ENCODE assay signal across 1 cellular context in genomic region chr12:1791104-1791927, GRCh38.
TF ChIP-seq lines count a peak whose summit lies in the region.

No MANE protein-coding gene starts in this region.

TF ChIP-seq in K562, 482 proteins besides CTCF, POLR2A, EP300 and RAD21 (continued from another document):
- TF ChIP-seq, protein P1, sequence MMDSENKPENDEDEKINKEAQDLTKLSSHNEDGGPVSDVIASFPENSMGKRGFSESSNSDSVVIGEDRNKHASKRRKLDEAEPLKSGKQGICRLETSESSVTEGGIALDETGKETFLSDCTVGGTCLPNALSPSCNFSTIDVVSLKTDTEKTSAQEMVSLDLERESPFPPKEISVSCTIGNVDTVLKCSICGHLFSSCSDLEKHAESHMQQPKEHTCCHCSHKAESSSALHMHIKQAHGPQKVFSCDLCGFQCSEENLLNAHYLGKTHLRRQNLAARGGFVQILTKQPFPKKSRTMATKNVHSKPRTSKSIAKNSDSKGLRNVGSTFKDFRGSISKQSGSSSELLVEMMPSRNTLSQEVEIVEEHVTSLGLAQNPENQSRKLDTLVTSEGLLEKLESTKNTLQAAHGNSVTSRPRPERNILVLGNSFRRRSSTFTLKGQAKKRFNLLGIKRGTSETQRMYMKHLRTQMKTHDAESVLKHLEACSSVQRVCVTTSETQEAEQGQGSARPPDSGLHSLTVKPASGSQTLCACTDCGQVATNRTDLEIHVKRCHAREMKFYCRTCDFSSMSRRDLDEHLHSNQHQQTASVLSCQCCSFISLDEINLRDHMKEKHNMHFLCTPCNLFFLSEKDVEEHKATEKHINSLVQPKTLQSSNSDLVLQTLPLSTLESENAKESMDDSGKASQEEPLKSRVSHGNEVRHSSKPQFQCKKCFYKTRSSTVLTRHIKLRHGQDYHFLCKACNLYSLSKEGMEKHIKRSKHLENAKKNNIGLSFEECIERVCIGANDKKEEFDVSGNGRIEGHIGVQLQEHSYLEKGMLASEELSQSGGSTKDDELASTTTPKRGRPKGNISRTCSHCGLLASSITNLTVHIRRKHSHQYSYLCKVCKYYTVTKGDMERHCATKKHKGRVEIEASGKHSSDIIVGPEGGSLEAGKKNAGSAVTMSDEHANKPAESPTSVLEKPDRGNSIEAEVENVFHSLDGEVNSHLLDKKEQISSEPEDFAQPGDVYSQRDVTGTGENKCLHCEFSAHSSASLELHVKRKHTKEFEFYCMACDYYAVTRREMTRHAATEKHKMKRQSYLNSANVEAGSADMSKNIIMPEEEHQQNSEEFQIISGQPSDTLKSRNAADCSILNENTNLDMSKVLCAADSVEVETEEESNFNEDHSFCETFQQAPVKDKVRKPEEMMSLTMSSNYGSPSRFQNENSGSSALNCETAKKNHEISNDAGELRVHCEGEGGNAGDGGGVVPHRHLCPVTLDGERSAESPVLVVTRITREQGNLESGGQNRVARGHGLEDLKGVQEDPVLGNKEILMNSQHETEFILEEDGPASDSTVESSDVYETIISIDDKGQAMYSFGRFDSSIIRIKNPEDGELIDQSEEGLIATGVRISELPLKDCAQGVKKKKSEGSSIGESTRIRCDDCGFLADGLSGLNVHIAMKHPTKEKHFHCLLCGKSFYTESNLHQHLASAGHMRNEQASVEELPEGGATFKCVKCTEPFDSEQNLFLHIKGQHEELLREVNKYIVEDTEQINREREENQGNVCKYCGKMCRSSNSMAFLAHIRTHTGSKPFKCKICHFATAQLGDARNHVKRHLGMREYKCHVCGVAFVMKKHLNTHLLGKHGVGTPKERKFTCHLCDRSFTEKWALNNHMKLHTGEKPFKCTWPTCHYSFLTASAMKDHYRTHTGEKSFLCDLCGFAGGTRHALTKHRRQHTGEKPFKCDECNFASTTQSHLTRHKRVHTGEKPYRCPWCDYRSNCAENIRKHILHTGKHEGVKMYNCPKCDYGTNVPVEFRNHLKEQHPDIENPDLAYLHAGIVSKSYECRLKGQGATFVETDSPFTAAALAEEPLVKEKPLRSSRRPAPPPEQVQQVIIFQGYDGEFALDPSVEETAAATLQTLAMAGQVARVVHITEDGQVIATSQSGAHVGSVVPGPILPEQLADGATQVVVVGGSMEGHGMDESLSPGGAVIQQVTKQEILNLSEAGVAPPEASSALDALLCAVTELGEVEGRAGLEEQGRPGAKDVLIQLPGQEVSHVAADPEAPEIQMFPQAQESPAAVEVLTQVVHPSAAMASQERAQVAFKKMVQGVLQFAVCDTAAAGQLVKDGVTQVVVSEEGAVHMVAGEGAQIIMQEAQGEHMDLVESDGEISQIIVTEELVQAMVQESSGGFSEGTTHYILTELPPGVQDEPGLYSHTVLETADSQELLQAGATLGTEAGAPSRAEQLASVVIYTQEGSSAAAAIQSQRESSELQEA (IDR thresholded peaks at IDR 0.05; ENCODE audit: low read depth), result no peak
- TF ChIP-seq BACH1 (tag; IDR thresholded peaks at IDR 0.05) (no peak), PML (IDR thresholded peaks at IDR 0.05; ENCODE audit: low read length) (no peak), GABPB1 (CRISPR knock-in tag; IDR thresholded peaks at IDR 0.05) (no peak), TSHZ1 (CRISPR knock-in tag; IDR thresholded peaks at IDR 0.05) (no peak), ZNF586 (CRISPR knock-in tag; conservative IDR thresholded peaks at IDR 0.05) (no peak), SLC30A9 (CRISPR knock-in tag; IDR thresholded peaks at IDR 0.05) (no peak), MXI1 (IDR thresholded peaks at IDR 0.05; ENCODE audit: low read depth, low read length) (no peak), SIN3A (IDR thresholded peaks at IDR 0.05; ENCODE audit: borderline replicate concordance in 2 of 2, control insufficient read depth in 1 of 2, low read depth in 2 of 2, low read length in 2 of 2) (no peak), POLR2AphosphoS2 (IDR thresholded peaks at IDR 0.05; ENCODE audit: low read length) (peak; percentile 88; the same call in 1 of the 2 replicates), ESRRA (IDR thresholded peaks at IDR 0.05; ENCODE audit: borderline replicate concordance, low read depth) (0 out of 2 replicates have a peak, but pooled peaks have one; percentile 10), MIER1 (IDR thresholded peaks at IDR 0.05; ENCODE audit: low read depth) (no peak), TCF3 (CRISPR knock-in tag; IDR thresholded peaks at IDR 0.05) (no peak), ZBTB8A (IDR thresholded peaks at IDR 0.05; ENCODE audit: partially characterized antibody) (no peak), ZNF830 (CRISPR knock-in tag; IDR thresholded peaks at IDR 0.05) (no peak), NR2C1 (IDR thresholded peaks at IDR 0.05) (no peak), NR2C1 (tag; IDR thresholded peaks at IDR 0.05) (no peak), KHSRP (IDR thresholded peaks at IDR 0.05) (no peak), SRSF7 (optimal IDR thresholded peaks at IDR 0.05; ENCODE audit: low read depth, low read length) (no peak), SMC3 (conservative IDR thresholded peaks at IDR 0.05; ENCODE audit: insufficient read depth, low read depth, low read length) (peak; percentile 84), ZNF668 (CRISPR knock-in tag; IDR thresholded peaks at IDR 0.05) (no peak), STAG1 (CRISPR knock-in tag; IDR thresholded peaks at IDR 0.05; ENCODE audit: borderline replicate concordance) (peak; percentile 73; the same call in 1 of the 2 replicates), RBM34 (IDR thresholded peaks at IDR 0.05; ENCODE audit: borderline replicate concordance, insufficient read depth, low read length) (no peak), ZBTB17 (CRISPR knock-in tag; IDR thresholded peaks at IDR 0.05) (no peak), RBM25 (IDR thresholded peaks at IDR 0.05; ENCODE audit: low read depth, low read length, severe bottlenecking) (no peak), ZNF584 (CRISPR knock-in tag; IDR thresholded peaks at IDR 0.05; ENCODE audit: low read depth) (no peak), CBX3 (IDR thresholded peaks at IDR 0.05; ENCODE audit: borderline replicate concordance in 1 of 2, low read length in 2 of 2) (no peak), MAFF (IDR thresholded peaks at IDR 0.05; ENCODE audit: low read length) (no peak), ZHX1 (conservative IDR thresholded peaks at IDR 0.05; ENCODE audit: low read length) (no peak), ARID2 (IDR thresholded peaks at IDR 0.05) (0 out of 2 replicates have a peak, but pooled peaks have one; percentile 16), RBBP5 (IDR thresholded peaks at IDR 0.05; ENCODE audit: borderline replicate concordance, insufficient read depth, low read length, poor library complexity, severe bottlenecking) (no peak), NR2C2 (CRISPR knock-in tag; IDR thresholded peaks at IDR 0.05) (no peak), NR2C2 (tag; IDR thresholded peaks at IDR 0.05) (no peak), ATF7 (IDR thresholded peaks at IDR 0.05) (no peak)
- TF ChIP-seq, protein P2, sequence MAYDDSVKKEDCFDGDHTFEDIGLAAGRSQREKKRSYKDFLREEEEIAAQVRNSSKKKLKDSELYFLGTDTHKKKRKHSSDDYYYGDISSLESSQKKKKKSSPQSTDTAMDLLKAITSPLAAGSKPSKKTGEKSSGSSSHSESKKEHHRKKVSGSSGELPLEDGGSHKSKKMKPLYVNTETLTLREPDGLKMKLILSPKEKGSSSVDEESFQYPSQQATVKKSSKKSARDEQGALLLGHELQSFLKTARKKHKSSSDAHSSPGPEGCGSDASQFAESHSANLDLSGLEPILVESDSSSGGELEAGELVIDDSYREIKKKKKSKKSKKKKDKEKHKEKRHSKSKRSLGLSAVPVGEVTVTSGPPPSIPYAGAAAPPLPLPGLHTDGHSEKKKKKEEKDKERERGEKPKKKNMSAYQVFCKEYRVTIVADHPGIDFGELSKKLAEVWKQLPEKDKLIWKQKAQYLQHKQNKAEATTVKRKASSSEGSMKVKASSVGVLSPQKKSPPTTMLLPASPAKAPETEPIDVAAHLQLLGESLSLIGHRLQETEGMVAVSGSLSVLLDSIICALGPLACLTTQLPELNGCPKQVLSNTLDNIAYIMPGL (CRISPR knock-in tag; IDR thresholded peaks at IDR 0.05), result no peak
- TF ChIP-seq, protein P3, sequence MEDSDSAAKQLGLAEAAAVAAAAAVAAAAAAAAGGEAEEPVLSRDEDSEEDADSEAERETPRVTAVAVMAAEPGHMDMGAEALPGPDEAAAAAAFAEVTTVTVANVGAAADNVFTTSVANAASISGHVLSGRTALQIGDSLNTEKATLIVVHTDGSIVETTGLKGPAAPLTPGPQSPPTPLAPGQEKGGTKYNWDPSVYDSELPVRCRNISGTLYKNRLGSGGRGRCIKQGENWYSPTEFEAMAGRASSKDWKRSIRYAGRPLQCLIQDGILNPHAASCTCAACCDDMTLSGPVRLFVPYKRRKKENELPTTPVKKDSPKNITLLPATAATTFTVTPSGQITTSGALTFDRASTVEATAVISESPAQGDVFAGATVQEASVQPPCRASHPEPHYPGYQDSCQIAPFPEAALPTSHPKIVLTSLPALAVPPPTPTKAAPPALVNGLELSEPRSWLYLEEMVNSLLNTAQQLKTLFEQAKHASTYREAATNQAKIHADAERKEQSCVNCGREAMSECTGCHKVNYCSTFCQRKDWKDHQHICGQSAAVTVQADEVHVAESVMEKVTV (CRISPR knock-in tag; IDR thresholded peaks at IDR 0.05), result peak; percentile 53; the same call in 1 of the 2 replicates
- TF ChIP-seq, protein P4, sequence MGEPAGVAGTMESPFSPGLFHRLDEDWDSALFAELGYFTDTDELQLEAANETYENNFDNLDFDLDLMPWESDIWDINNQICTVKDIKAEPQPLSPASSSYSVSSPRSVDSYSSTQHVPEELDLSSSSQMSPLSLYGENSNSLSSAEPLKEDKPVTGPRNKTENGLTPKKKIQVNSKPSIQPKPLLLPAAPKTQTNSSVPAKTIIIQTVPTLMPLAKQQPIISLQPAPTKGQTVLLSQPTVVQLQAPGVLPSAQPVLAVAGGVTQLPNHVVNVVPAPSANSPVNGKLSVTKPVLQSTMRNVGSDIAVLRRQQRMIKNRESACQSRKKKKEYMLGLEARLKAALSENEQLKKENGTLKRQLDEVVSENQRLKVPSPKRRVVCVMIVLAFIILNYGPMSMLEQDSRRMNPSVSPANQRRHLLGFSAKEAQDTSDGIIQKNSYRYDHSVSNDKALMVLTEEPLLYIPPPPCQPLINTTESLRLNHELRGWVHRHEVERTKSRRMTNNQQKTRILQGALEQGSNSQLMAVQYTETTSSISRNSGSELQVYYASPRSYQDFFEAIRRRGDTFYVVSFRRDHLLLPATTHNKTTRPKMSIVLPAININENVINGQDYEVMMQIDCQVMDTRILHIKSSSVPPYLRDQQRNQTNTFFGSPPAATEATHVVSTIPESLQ (CRISPR knock-in tag; IDR thresholded peaks at IDR 0.05), result no peak
